Comparison of ENCODE assay signal across 19 cellular contexts in genomic region chr5:175253597-175253996, GRCh38.
DNase-seq lines count a peak whose midpoint lies in the region; ATAC-seq and TF ChIP-seq lines count a peak whose summit lies in the region.
"Had no signal": no experiment of that assay in that cellular context is flagged by ENCODE, and none has a peak within 500 bp of the region (broad histone marks: within the 10 kb centered on the region; RNA-seq: fewer than 3 reads in every experiment).

No MANE protein-coding gene starts in this region.

- TF ChIP-seq POLR2A in vagina (IDR thresholded peaks at IDR 0.05): no peak

- no peak for DNase-seq in activated naive CD8-positive, alpha-beta T cell treated with anti-CD3 and anti-CD28 coated beads, Interleukin-2, amount 50 U/mL, for 24 hours
- DNase-seq in activated naive CD8-positive, alpha-beta T cell treated with anti-CD3 and anti-CD28 coated beads for 36 hours: no peak
- DNase-seq in vagina (ENCODE audit: extremely low spot score in 2 of 2): peak in 1 of 2 donors; percentile 56
- no peak for DNase-seq in cerebellar nuclear complex (lab: John Stamatoyannopoulos, UW)
- no peak for DNase-seq in OCI-M2 (lab: John Stamatoyannopoulos, UW; ENCODE audit: unreplicated experiment)
- DNase-seq: activated CD8-positive, alpha-beta T cell treated with anti-CD3 and anti-CD28 coated beads, Interleukin-2, amount 10 ng/mL, durations not matched to agents 7 days and 5 days; effector CD8-positive, alpha-beta T cell; foreskin melanocyte; GDM1; NCI-H1436 treated with DMSO at 0.1 percent for 48 hours; NCI-H345; small intestine; stimulated activated naive CD4-positive, alpha-beta T cell had no signal

- peaks cover 12% of the 10 kb centered on the region for H3K27me3 Mint-ChIP-seq in activated naive CD8-positive, alpha-beta T cell treated with anti-CD3 and anti-CD28 coated beads, Interleukin-2, amount 50 U/mL, for 24 hours
- peaks cover 6% of the 10 kb centered on the region for H3K27me3 Mint-ChIP-seq in activated naive CD8-positive, alpha-beta T cell treated with anti-CD3 and anti-CD28 coated beads for 36 hours
- H3K27me3 Mint-ChIP-seq: brain had no signal

- H3K4me1 Mint-ChIP-seq in activated naive CD8-positive, alpha-beta T cell treated with anti-CD3 and anti-CD28 coated beads, Interleukin-2, amount 50 U/mL, for 24 hours: peaks cover 8% of the 10 kb centered on the region
- H3K4me1 Mint-ChIP-seq in activated naive CD8-positive, alpha-beta T cell treated with anti-CD3 and anti-CD28 coated beads for 36 hours: peaks cover 3% of the 10 kb centered on the region
- H3K4me1 Mint-ChIP-seq: brain had no signal

- TF ChIP-seq CTCF in vagina (IDR thresholded peaks at IDR 0.05): no peak

- H3K4me3 ChIP-seq in mucosa of rectum (ENCODE audit: low read length in 2 of 2): no peak overlapping the region
- no peak overlapping the region for H3K4me3 ChIP-seq in vagina
- H3K4me3 ChIP-seq: A549 had no signal

- no peaks in the 10 kb centered on the region for H3K9me3 Mint-ChIP-seq in activated naive CD8-positive, alpha-beta T cell treated with anti-CD3 and anti-CD28 coated beads, Interleukin-2, amount 50 U/mL, for 24 hours
- no peaks in the 10 kb centered on the region for H3K9me3 Mint-ChIP-seq in activated naive CD8-positive, alpha-beta T cell treated with anti-CD3 and anti-CD28 coated beads for 36 hours
- H3K9me3 Mint-ChIP-seq: activated T-helper 1 cell treated with anti-CD3 and anti-CD28 coated beads, Interleukin-12 subunit alpha, Interleukin-12 subunit beta, Interleukin-2, Interleukin-4 antibody, amounts not matched to agents 30 ng/mL and 10 ng/mL and 1 ng/mL, durations not matched to agents 14 hours and 24 hours and 36 hours had no signal

- H3K36me3 ChIP-seq in mucosa of rectum (ENCODE audit: control insufficient read depth in 2 of 2, insufficient read depth in 2 of 2, low read length in 2 of 2) (no peaks in the 10 kb centered on the region), vagina (no peaks in the 10 kb centered on the region)

- H3K27ac ChIP-seq in cingulate gyrus (ENCODE audit: low read depth, low read length): peak overlapping the region; percentile 81
- H3K27ac ChIP-seq in mucosa of rectum (ENCODE audit: low read depth in 2 of 2, low read length in 2 of 2): peak overlapping the region; percentile 27 to 52
- H3K27ac ChIP-seq in vagina: peak overlapping the region; percentile 49

- H3K27me3 ChIP-seq in mucosa of rectum (ENCODE audit: control insufficient read depth in 2 of 2, insufficient read depth in 2 of 2, low read length in 2 of 2) (no peaks in the 10 kb centered on the region), vagina (no peaks in the 10 kb centered on the region)

- H3K4me1 ChIP-seq in mucosa of rectum (ENCODE audit: control insufficient read depth in 2 of 2, insufficient read depth in 2 of 2, low read length in 2 of 2): no peaks in the 10 kb centered on the region
- peaks cover 9% of the 10 kb centered on the region for H3K4me1 ChIP-seq in vagina
- H3K4me1 ChIP-seq: A549 had no signal

- intact Hi-C loops in vagina (cut with DNase I): no loop called here

- ATAC-seq in activated naive CD8-positive, alpha-beta T cell treated with anti-CD3 and anti-CD28 coated beads, Interleukin-2, amount 50 U/mL, for 24 hours: peak; percentile 64
- ATAC-seq in GM18502 (IDR thresholded peaks at IDR 0.05; ENCODE audit: poor library complexity, unreplicated experiment): no peak
- ATAC-seq: activated CD8-positive, alpha-beta T cell treated with anti-CD3 and anti-CD28 coated beads, Interleukin-2, amount 10 ng/mL, durations not matched to agents 7 days and 5 days had no signal

- no peak overlapping the region for H3K9ac ChIP-seq in mucosa of rectum (ENCODE audit: low read depth in 1 of 2, low read length in 2 of 2)

- no peak overlapping the region for H3K27ac Mint-ChIP-seq in activated naive CD8-positive, alpha-beta T cell treated with anti-CD3 and anti-CD28 coated beads, Interleukin-2, amount 50 U/mL, for 24 hours
- no peak overlapping the region for H3K27ac Mint-ChIP-seq in activated naive CD8-positive, alpha-beta T cell treated with anti-CD3 and anti-CD28 coated beads for 36 hours
- H3K27ac Mint-ChIP-seq: activated CD8-positive, alpha-beta T cell treated with anti-CD3 and anti-CD28 coated beads, Interleukin-2, amount 10 ng/mL, durations not matched to agents 7 days and 5 days; activated T-helper 1 cell treated with anti-CD3 and anti-CD28 coated beads, Interleukin-12 subunit alpha, Interleukin-12 subunit beta, Interleukin-2, Interleukin-4 antibody, amounts not matched to agents 30 ng/mL and 10 ng/mL and 1 ng/mL, durations not matched to agents 14 hours and 24 hours and 36 hours had no signal

- no peaks in the 10 kb centered on the region for H3K36me3 Mint-ChIP-seq in activated naive CD8-positive, alpha-beta T cell treated with anti-CD3 and anti-CD28 coated beads, Interleukin-2, amount 50 U/mL, for 24 hours (ENCODE audit: low read depth)
- H3K36me3 Mint-ChIP-seq in activated naive CD8-positive, alpha-beta T cell treated with anti-CD3 and anti-CD28 coated beads for 36 hours: no peaks in the 10 kb centered on the region
- H3K36me3 Mint-ChIP-seq: brain had no signal

- H3K4me3 Mint-ChIP-seq in activated naive CD8-positive, alpha-beta T cell treated with anti-CD3 and anti-CD28 coated beads, Interleukin-2, amount 50 U/mL, for 24 hours: no peak overlapping the region
- H3K4me3 Mint-ChIP-seq in activated naive CD8-positive, alpha-beta T cell treated with anti-CD3 and anti-CD28 coated beads for 36 hours: no peak overlapping the region
- H3K4me3 Mint-ChIP-seq: activated CD8-positive, alpha-beta T cell treated with anti-CD3 and anti-CD28 coated beads, Interleukin-2, amount 10 ng/mL, durations not matched to agents 7 days and 5 days; activated T-helper 1 cell treated with anti-CD3 and anti-CD28 coated beads, Interleukin-12 subunit alpha, Interleukin-12 subunit beta, Interleukin-2, Interleukin-4 antibody, amounts not matched to agents 30 ng/mL and 10 ng/mL and 1 ng/mL, durations not matched to agents 14 hours and 24 hours and 36 hours; brain had no signal

- H3K9me3 ChIP-seq in mucosa of rectum (ENCODE audit: control insufficient read depth in 2 of 2, low read length in 2 of 2) (no peaks in the 10 kb centered on the region), vagina (no peaks in the 10 kb centered on the region)
- H3K9me3 ChIP-seq: A549 had no signal
